ENCODE assay signal across 10 cellular contexts in the genomic region with DNA sequence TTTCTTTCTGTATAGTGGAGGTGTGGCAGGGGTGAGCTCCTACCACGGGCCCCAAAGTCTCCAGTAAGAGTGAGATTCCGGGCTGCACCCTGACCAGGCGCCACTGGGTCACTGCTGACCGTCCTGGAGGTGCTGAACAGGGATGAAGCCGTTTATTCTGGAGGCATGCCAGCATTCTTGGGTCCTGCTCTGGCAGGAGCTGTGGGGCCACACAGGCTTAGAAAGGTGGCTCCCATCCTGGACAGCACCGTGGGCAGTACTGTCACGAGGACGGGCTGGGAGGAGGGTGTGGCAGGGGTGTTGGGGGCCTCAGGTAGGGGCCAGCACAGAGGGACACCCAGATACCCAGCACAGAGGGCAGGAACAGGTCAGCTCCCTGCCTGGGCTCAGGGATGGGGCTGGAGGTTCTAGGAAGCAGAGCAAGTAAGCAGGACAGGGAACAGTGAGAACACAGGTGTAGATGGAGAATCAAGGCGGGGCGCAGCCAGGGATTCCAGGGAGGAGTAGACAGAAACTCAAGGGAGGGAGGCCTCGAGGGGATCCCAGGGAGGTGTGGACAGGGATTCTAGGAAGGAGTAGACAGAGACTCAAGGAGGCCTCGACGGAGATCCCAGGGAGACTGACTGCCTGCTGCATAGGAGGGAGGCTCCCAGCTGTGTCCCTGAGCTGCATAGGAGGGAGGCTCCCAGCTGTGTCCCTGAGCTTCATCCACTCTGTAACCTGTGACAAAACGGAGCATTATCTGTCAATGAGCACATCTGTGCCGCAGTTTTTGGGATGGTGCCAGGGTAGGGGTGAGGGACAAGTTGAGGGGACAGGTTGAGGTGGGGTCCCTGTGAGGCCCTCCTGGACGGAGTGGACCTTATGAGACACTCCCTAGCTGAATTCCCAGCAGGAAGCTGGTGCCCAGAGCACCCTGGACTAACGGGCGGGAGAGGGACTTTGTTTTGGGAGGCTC. TPM values are rescaled to one million over a fixed set of nuclear protein-coding genes. Genes with fewer than 3 reads are reported as not detected.
DNase-seq lines count a peak whose midpoint lies in the region; ATAC-seq and TF ChIP-seq lines count a peak whose summit lies in the region.
"Had no signal": no experiment of that assay in that cellular context is flagged by ENCODE, and none has a peak within 500 bp of the region (broad histone marks: within the 10 kb centered on the region; RNA-seq: fewer than 3 reads in every experiment).

No MANE protein-coding gene starts in this region.

- BruUV-seq in Panc1 (replicated peaks; lab: Mats Ljungman, UMichigan), result no TSS peak

- peak overlapping the region; percentile 54; the same call in 1 of the 2 replicates for H3K27ac ChIP-seq in Panc1 (ENCODE audit: low read length)
- no peak overlapping the region for H3K27ac ChIP-seq in upper lobe of right lung
- H3K27ac ChIP-seq: heart right ventricle had no signal

- no peaks in the 10 kb centered on the region for H3K9me3 Mint-ChIP-seq in activated naive CD4-positive, alpha-beta T cell treated with anti-CD3 and anti-CD28 coated beads, Interleukin-2, amount 50 U/mL, for 24 hours

- no peaks in the 10 kb centered on the region for H3K9me3 ChIP-seq in Panc1 (ENCODE audit: control insufficient read depth, insufficient read depth, low read depth, low read length)
- no peaks in the 10 kb centered on the region for H3K9me3 ChIP-seq in iPS-18c (ENCODE audit: control insufficient read depth, insufficient read depth, low read length)
- no peaks in the 10 kb centered on the region for H3K9me3 ChIP-seq in upper lobe of right lung

- intact Hi-C loops in Panc1 (cut with micrococcal nuclease; ENCODE audit: unreplicated experiment) (no loop called here), upper lobe of right lung (cut with DNase I) (no loop called here)

- CTCF ChIA-PET in Panc1 (lab: Charles Lee), result interaction anchor here (0.6 kb wide), 1 partner anchor 65 kb away, joined by 4 read pairs; no protein-coding TSS in a partner anchor

- no peak for DNase-seq in activated naive CD4-positive, alpha-beta T cell treated with anti-CD3 and anti-CD28 coated beads, Interleukin-2, amount 50 U/mL, for 16 hours
- no peak for DNase-seq in Panc1 (ENCODE audit: low read depth, low spot score)
- no peak for DNase-seq in upper lobe of right lung
- DNase-seq in GF-D8 (lab: John Stamatoyannopoulos, UW), result no peak
- no peak for DNase-seq in H4 (ENCODE audit: low spot score)
- no peak for DNase-seq in GOT3 (lab: John Stamatoyannopoulos, UW)
- DNase-seq: AML-193, heart right ventricle had no signal

- TF ChIP-seq CTCF in Panc1 (IDR thresholded peaks at IDR 0.05), result no peak
- no peak for TF ChIP-seq CTCF in upper lobe of right lung (IDR thresholded peaks at IDR 0.05)

- H3K36me3 ChIP-seq in Panc1 (ENCODE audit: control insufficient read depth, insufficient read depth, low read length) (no peaks in the 10 kb centered on the region), upper lobe of right lung (no peaks in the 10 kb centered on the region)
- H3K36me3 ChIP-seq: heart right ventricle had no signal

- peak; percentile 76 for ATAC-seq in Panc1
- ATAC-seq in upper lobe of right lung, result peak; percentile 70

- H3K36me3 Mint-ChIP-seq in activated naive CD4-positive, alpha-beta T cell treated with anti-CD3 and anti-CD28 coated beads, Interleukin-2, amount 50 U/mL, for 24 hours, result no peaks in the 10 kb centered on the region

- peaks cover 39% of the 10 kb centered on the region for H3K27me3 Mint-ChIP-seq in activated naive CD4-positive, alpha-beta T cell treated with anti-CD3 and anti-CD28 coated beads, Interleukin-2, amount 50 U/mL, for 24 hours

- POLR2A ChIA-PET in Panc1 (lab: Charles Lee), result no interaction called here

- H3K27ac Mint-ChIP-seq in activated naive CD4-positive, alpha-beta T cell treated with anti-CD3 and anti-CD28 coated beads, Interleukin-2, amount 50 U/mL, for 24 hours, result no peak overlapping the region

- H3K4me1 ChIP-seq in Panc1 (ENCODE audit: control insufficient read depth, insufficient read depth, low read length), result peaks cover 21% of the 10 kb centered on the region
- no peaks in the 10 kb centered on the region for H3K4me1 ChIP-seq in upper lobe of right lung

- peaks cover 6% of the 10 kb centered on the region for H3K4me1 Mint-ChIP-seq in activated naive CD4-positive, alpha-beta T cell treated with anti-CD3 and anti-CD28 coated beads, Interleukin-2, amount 50 U/mL, for 24 hours

- H3K4me3 ChIP-seq in Panc1 (ENCODE audit: low read depth in 2 of 2, low read length in 2 of 2), result peak overlapping the region in 1 of 2 experiments; percentile 49; a peak in 1 of 4 replicates
- peak overlapping the region; percentile 49 for H3K4me3 ChIP-seq in iPS-18c (ENCODE audit: insufficient read depth, low read depth, low read length)
- no peak overlapping the region for H3K4me3 ChIP-seq in upper lobe of right lung

- H3K27me3 ChIP-seq in Panc1 (ENCODE audit: control insufficient read depth, insufficient read depth, low read length) (peaks cover 3% of the 10 kb centered on the region; the same call in 1 of the 2 replicates), upper lobe of right lung (peaks cover 50% of the 10 kb centered on the region)

- H3K4me3 Mint-ChIP-seq in activated naive CD4-positive, alpha-beta T cell treated with anti-CD3 and anti-CD28 coated beads, Interleukin-2, amount 50 U/mL, for 24 hours, result peak overlapping the region; percentile 57

- in situ Hi-C loops in Panc1 (cut with HindIII; ENCODE audit: low pct_unique_long_range_greater_than_20kb, low sequenced_read_pairs), result no loop called here

RNA-seq across cellular contexts. Expression of gene PLEKHG4B, which starts 1.1 kb away (rescaled TPM):
- total RNA-seq in Panc1 (2021; ENCODE audit: unreplicated experiment), result 8.9 TPM
- polyA plus RNA-seq in Panc1 (2012; ENCODE audit: insufficient read length), result 9.4 TPM
- total RNA-seq in upper lobe of right lung, result 2.0 TPM
- 7.3 and 13.1 TPM in 2 replicates for total RNA-seq in H4 (2014; rRNA removed; shearing (Covaris generic))
